Comparison of ENCODE assay signal across 10 cellular contexts in the genomic region with DNA sequence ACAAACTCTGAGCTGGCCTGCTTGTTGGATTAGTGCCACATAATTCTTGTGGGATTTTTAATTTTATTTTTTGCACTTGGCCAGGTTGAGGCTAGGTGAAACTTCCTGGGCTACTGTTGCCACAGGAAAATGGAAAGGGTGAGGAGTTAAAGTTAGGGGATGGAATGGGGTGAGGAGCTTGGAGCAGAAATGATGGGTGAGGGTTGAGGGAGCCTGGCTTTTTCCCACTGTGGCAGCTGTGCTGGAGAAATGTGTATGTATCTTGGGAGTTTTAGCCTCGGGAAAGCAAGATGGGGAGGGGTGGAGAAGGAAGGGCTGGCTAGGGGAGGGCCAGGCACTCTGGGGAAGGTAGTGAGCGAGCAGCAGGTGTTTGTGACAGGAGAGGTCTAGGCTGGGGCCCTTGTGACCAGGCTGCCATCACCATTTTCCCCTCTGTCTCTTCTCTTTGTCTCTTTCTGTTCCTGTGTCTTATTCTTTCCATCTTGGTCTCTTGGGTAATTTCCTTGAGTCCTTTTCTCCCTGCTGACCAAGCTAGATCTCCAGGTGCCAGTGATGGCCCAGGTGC. TPM values are rescaled to one million over a fixed set of nuclear protein-coding genes. Genes with fewer than 3 reads are reported as not detected.
A peak's percentile ranks its signal among the peaks of the same experiment; 100 is the strongest.
DNase-seq lines count a peak whose midpoint lies in the region; ATAC-seq, FAIRE-seq and TF ChIP-seq lines count a peak whose summit lies in the region.
"Had no signal": no experiment of that assay in that cellular context is flagged by ENCODE, and none has a peak within 500 bp of the region (broad histone marks: within the 10 kb centered on the region; RNA-seq: fewer than 3 reads in every experiment).

No MANE protein-coding gene starts in this region.

- H3K4me1 ChIP-seq in keratinocyte (ENCODE audit: control insufficient read depth, extremely low read depth, insufficient read depth, low read length) (peaks cover 10% of the 10 kb centered on the region), subcutaneous abdominal adipose tissue (ENCODE audit: control insufficient read depth in 5 of 5, insufficient read depth in 5 of 5, low read length in 5 of 5) (peaks cover 5 to 33% (median 23%) of the 10 kb centered on the region in 5 donors), Peyer's patch (peaks cover 0 to 15% (median 11%) of the 10 kb centered on the region in 4 donors)
- H3K4me1 ChIP-seq: SJCRH30 had no signal

- no peaks in the 10 kb centered on the region for H3K9me3 Mint-ChIP-seq in activated naive CD4-positive, alpha-beta T cell treated with anti-CD3 and anti-CD28 coated beads, Interleukin-2, amount 10 ng/mL, durations not matched to agents 7 days and 5 days
- H3K9me3 Mint-ChIP-seq in activated T-helper 1 cell treated with anti-CD3 and anti-CD28 coated beads, Interleukin-12 subunit alpha, Interleukin-12 subunit beta, Interleukin-2, Interleukin-4 antibody, amounts not matched to agents 30 ng/mL and 10 ng/mL and 1 ng/mL, durations not matched to agents 14 hours and 24 hours and 36 hours = no peaks in the 10 kb centered on the region

- no peak overlapping the region for H3K27ac ChIP-seq in keratinocyte (ENCODE audit: control insufficient read depth, insufficient read depth, low read length)
- H3K27ac ChIP-seq in subcutaneous abdominal adipose tissue (ENCODE audit: low read depth, low read length) = peak overlapping the region; percentile 97
- H3K27ac ChIP-seq in Peyer's patch = peak overlapping the region in 1 of 4 donors; percentile 96
- H3K27ac ChIP-seq: SJCRH30 had no signal

- peak overlapping the region in 2 of 3 experiments; percentile 97 to 100 for H3K4me3 ChIP-seq in keratinocyte (ENCODE audit: control insufficient read depth in 2 of 3, extremely low read depth in 1 of 3, insufficient read depth in 2 of 3, low read depth in 1 of 3, low read length in 3 of 3)
- H3K4me3 ChIP-seq in subcutaneous abdominal adipose tissue (ENCODE audit: low read depth in 1 of 5, low read length in 5 of 5) = peak overlapping the region in 1 of 5 donors; percentile 94
- peak overlapping the region in 1 of 4 donors; percentile 96 for H3K4me3 ChIP-seq in Peyer's patch

- H3K4me1 Mint-ChIP-seq in activated naive CD4-positive, alpha-beta T cell treated with anti-CD3 and anti-CD28 coated beads, Interleukin-2, amount 10 ng/mL, durations not matched to agents 7 days and 5 days = peaks cover 26% of the 10 kb centered on the region
- H3K4me1 Mint-ChIP-seq in activated T-helper 1 cell treated with anti-CD3 and anti-CD28 coated beads, Interleukin-12 subunit alpha, Interleukin-12 subunit beta, Interleukin-2, Interleukin-4 antibody, amounts not matched to agents 30 ng/mL and 10 ng/mL and 1 ng/mL, durations not matched to agents 14 hours and 24 hours and 36 hours (ENCODE audit: low read depth) = peaks cover 22% of the 10 kb centered on the region

- H3K27ac Mint-ChIP-seq in activated naive CD4-positive, alpha-beta T cell treated with anti-CD3 and anti-CD28 coated beads, Interleukin-2, amount 10 ng/mL, durations not matched to agents 7 days and 5 days = peak overlapping the region; percentile 62
- H3K27ac Mint-ChIP-seq in activated T-helper 1 cell treated with anti-CD3 and anti-CD28 coated beads, Interleukin-12 subunit alpha, Interleukin-12 subunit beta, Interleukin-2, Interleukin-4 antibody, amounts not matched to agents 30 ng/mL and 10 ng/mL and 1 ng/mL, durations not matched to agents 14 hours and 24 hours and 36 hours = peak overlapping the region; percentile 94

- H3K9ac ChIP-seq in keratinocyte (ENCODE audit: control insufficient read depth, extremely low read depth, insufficient read depth, low read length) = peak overlapping the region; percentile 99
- peak overlapping the region in 4 of 5 donors; percentile 11 to 94 (median 38) for H3K9ac ChIP-seq in subcutaneous abdominal adipose tissue (ENCODE audit: low read length in 5 of 5)

- CTCF ChIA-PET in activated naive CD4-positive, alpha-beta T cell treated with anti-CD3 and anti-CD28 coated beads, Interleukin-2, amount 10 ng/mL, durations not matched to agents 7 days and 5 days (lab: Charles Lee) = interaction anchor here (1.5 to 1.8 kb wide), 2 partner anchors 17 to 57 kb away, joined by 7 to 9 read pairs; no protein-coding TSS in a partner anchor

- H3K9me1 ChIP-seq in keratinocyte (ENCODE audit: control insufficient read depth, extremely low read depth, insufficient read depth, low read length) = no peaks in the 10 kb centered on the region

- H3K27me3 ChIP-seq in keratinocyte (ENCODE audit: control insufficient read depth, extremely low read depth, insufficient read depth, low read length) (no peaks in the 10 kb centered on the region), subcutaneous abdominal adipose tissue (ENCODE audit: control insufficient read depth in 5 of 5, insufficient read depth in 4 of 5, low read length in 5 of 5) (no peaks in the 10 kb centered on the region), Peyer's patch (no peaks in the 10 kb centered on the region)
- H3K27me3 ChIP-seq: SJCRH30 had no signal

- TF ChIP-seq CTCF in keratinocyte (optimal IDR thresholded peaks at IDR 0.05 in 1 of 3, IDR thresholded peaks at IDR 0.05 in 1 of 3, conservative IDR thresholded peaks at IDR 0.05 in 1 of 3; ENCODE audit: extremely low read depth in 1 of 3, insufficient read depth in 2 of 3, low read length in 3 of 3) (no peak), Peyer's patch (IDR thresholded peaks at IDR 0.05) (no peak)

- peaks cover 30% of the 10 kb centered on the region for H3K36me3 Mint-ChIP-seq in activated naive CD4-positive, alpha-beta T cell treated with anti-CD3 and anti-CD28 coated beads, Interleukin-2, amount 10 ng/mL, durations not matched to agents 7 days and 5 days
- peaks cover 23% of the 10 kb centered on the region for H3K36me3 Mint-ChIP-seq in activated T-helper 1 cell treated with anti-CD3 and anti-CD28 coated beads, Interleukin-12 subunit alpha, Interleukin-12 subunit beta, Interleukin-2, Interleukin-4 antibody, amounts not matched to agents 30 ng/mL and 10 ng/mL and 1 ng/mL, durations not matched to agents 14 hours and 24 hours and 36 hours (ENCODE audit: low read depth)

- no peak overlapping the region for H2AFZ ChIP-seq in keratinocyte (ENCODE audit: control insufficient read depth, low read length)

- intact Hi-C loops in activated T-helper 1 cell treated with anti-CD3 and anti-CD28 coated beads, Interleukin-12 subunit alpha, Interleukin-12 subunit beta, Interleukin-2, Interleukin-4 antibody, amounts not matched to agents 30 ng/mL and 10 ng/mL and 1 ng/mL, durations not matched to agents 14 hours and 24 hours and 36 hours (cut with micrococcal nuclease) = loop anchor here (5.0 kb wide), 2 partner anchors 227 to 407 kb away; a partner anchor contains a TSS

- no peak for ATAC-seq in HG03039 (IDR thresholded peaks at IDR 0.05; ENCODE audit: unreplicated experiment)

- DNase-seq in activated naive CD4-positive, alpha-beta T cell treated with anti-CD3 and anti-CD28 coated beads, Interleukin-2, amount 10 ng/mL, durations not matched to agents 7 days and 5 days = no peak
- no peak for DNase-seq in activated naive CD4-positive, alpha-beta T cell (lab: John Stamatoyannopoulos, UW)
- no peak for DNase-seq in activated T-helper 1 cell treated with anti-CD3 and anti-CD28 coated beads, Interleukin-12 subunit alpha, Interleukin-12 subunit beta, Interleukin-2, Interleukin-4 antibody, amounts not matched to agents 30 ng/mL and 10 ng/mL and 1 ng/mL, durations not matched to agents 14 hours and 24 hours and 36 hours (ENCODE audit: low spot score)
- no peak for DNase-seq in keratinocyte (ENCODE audit: low read depth, low spot score)
- DNase-seq in NK-92 (lab: John Stamatoyannopoulos, UW; ENCODE audit: unreplicated experiment) = no peak
- DNase-seq in Peyer's patch = no peak
- DNase-seq: DMS153, SJCRH30 had no signal

- H3K79me2 ChIP-seq in keratinocyte (ENCODE audit: control insufficient read depth, insufficient read depth, low read length) = peaks cover 34% of the 10 kb centered on the region

- H3K9me3 ChIP-seq in keratinocyte (ENCODE audit: control insufficient read depth, low read depth, low read length) (no peaks in the 10 kb centered on the region), subcutaneous abdominal adipose tissue (ENCODE audit: control insufficient read depth in 5 of 5, low read length in 5 of 5) (no peaks in the 10 kb centered on the region), Peyer's patch (no peaks in the 10 kb centered on the region)
- H3K9me3 ChIP-seq: SJCRH30 had no signal

- dilution Hi-C loops in keratinocyte (cut with MboI; ENCODE audit: extremely low pct_ligation_motif_present, low sequenced_read_pairs) = no loop called here

- peak overlapping the region; percentile 98 for H3K4me3 Mint-ChIP-seq in activated naive CD4-positive, alpha-beta T cell treated with anti-CD3 and anti-CD28 coated beads, Interleukin-2, amount 10 ng/mL, durations not matched to agents 7 days and 5 days
- peak overlapping the region; percentile 94 for H3K4me3 Mint-ChIP-seq in activated T-helper 1 cell treated with anti-CD3 and anti-CD28 coated beads, Interleukin-12 subunit alpha, Interleukin-12 subunit beta, Interleukin-2, Interleukin-4 antibody, amounts not matched to agents 30 ng/mL and 10 ng/mL and 1 ng/mL, durations not matched to agents 14 hours and 24 hours and 36 hours

- H4K20me1 ChIP-seq in keratinocyte (ENCODE audit: control insufficient read depth, extremely low read depth, insufficient read depth, low read length) = no peaks in the 10 kb centered on the region

- no peak for FAIRE-seq in keratinocyte (lab: Jason Lieb, UNC)

- H3K4me2 ChIP-seq in keratinocyte (ENCODE audit: control insufficient read depth, extremely low read depth, insufficient read depth, low read depth, low read length) = peak overlapping the region; percentile 87

- H3K36me3 ChIP-seq in keratinocyte (ENCODE audit: control insufficient read depth in 2 of 2, extremely low read depth in 1 of 2, insufficient read depth in 2 of 2, low read length in 2 of 2) (peaks cover 9 to 23% of the 10 kb centered on the region in 2 experiments), subcutaneous abdominal adipose tissue (ENCODE audit: control insufficient read depth in 5 of 5, insufficient read depth in 5 of 5, low read length in 5 of 5) (peaks cover 0 to 43% (median 38%) of the 10 kb centered on the region in 5 donors), Peyer's patch (peaks cover 0 to 44% (median 0%) of the 10 kb centered on the region in 3 donors)

- H3K27me3 Mint-ChIP-seq in activated naive CD4-positive, alpha-beta T cell treated with anti-CD3 and anti-CD28 coated beads, Interleukin-2, amount 10 ng/mL, durations not matched to agents 7 days and 5 days = peaks cover 4% of the 10 kb centered on the region
- no peaks in the 10 kb centered on the region for H3K27me3 Mint-ChIP-seq in activated T-helper 1 cell treated with anti-CD3 and anti-CD28 coated beads, Interleukin-12 subunit alpha, Interleukin-12 subunit beta, Interleukin-2, Interleukin-4 antibody, amounts not matched to agents 30 ng/mL and 10 ng/mL and 1 ng/mL, durations not matched to agents 14 hours and 24 hours and 36 hours (ENCODE audit: insufficient read depth)

- no peak for TF ChIP-seq POLR2A in Peyer's patch (IDR thresholded peaks at IDR 0.05)

RNA-seq across cellular contexts. Expression of a gene that starts 2.0 kb away (rescaled TPM):
- total RNA-seq in activated T-helper 1 cell treated with anti-CD3 and anti-CD28 coated beads, Interleukin-12 subunit alpha, Interleukin-12 subunit beta, Interleukin-2, Interleukin-4 antibody, amounts not matched to agents 30 ng/mL and 10 ng/mL and 1 ng/mL, durations not matched to agents 14 hours and 24 hours and 36 hours = 26.9 and 27.3 TPM in 2 replicates
- polyA plus RNA-seq in keratinocyte = 7.3 to 11.4 TPM (median 10.9 TPM) in 3 replicates
- polyA plus RNA-seq in keratinocyte (2011; ENCODE audit: low read depth) = 4.7 TPM
- 5.7 and 7.7 TPM in 2 replicates for polyA plus RNA-seq in keratinocyte (2011; cell fraction: cytosol; rRNA removed)
- polyA plus RNA-seq in keratinocyte (2011; cell fraction: nucleus; rRNA removed) = 16.5 and 20.4 TPM in 2 replicates
- polyA plus RNA-seq in keratinocyte (2012; ENCODE audit: low replicate concordance) = 8.8 and 10.5 TPM in 2 replicates
- 21.9 to 58.5 TPM (median 28.3 TPM) in 3 replicates for polyA minus RNA-seq in keratinocyte
- 24.4 TPM for polyA minus RNA-seq in keratinocyte (2011; cell fraction: cytosol; rRNA and poly(A)+ RNA removed)
- 28.9 and 29.3 TPM in 2 replicates for polyA minus RNA-seq in keratinocyte (2011; cell fraction: nucleus; rRNA and poly(A)+ RNA removed)
- total RNA-seq in Peyer's patch = 10 to 100 TPM; 30.5 to 53.5 (median 38.5) TPM

RNA-seq across cellular contexts. Expression of a gene that starts 29.6 kb away (rescaled TPM):
- total RNA-seq in activated T-helper 1 cell treated with anti-CD3 and anti-CD28 coated beads, Interleukin-12 subunit alpha, Interleukin-12 subunit beta, Interleukin-2, Interleukin-4 antibody, amounts not matched to agents 30 ng/mL and 10 ng/mL and 1 ng/mL, durations not matched to agents 14 hours and 24 hours and 36 hours = 276 and 285 TPM in 2 replicates
- polyA plus RNA-seq in keratinocyte = 195 to 223 TPM (median 219 TPM) in 3 replicates
- 83.5 TPM for polyA plus RNA-seq in keratinocyte (2011; ENCODE audit: low read depth)
- polyA plus RNA-seq in keratinocyte (2011; cell fraction: cytosol; rRNA removed) = 161 and 185 TPM in 2 replicates
- polyA plus RNA-seq in keratinocyte (2011; cell fraction: nucleus; rRNA removed) = 161 and 166 TPM in 2 replicates
- polyA plus RNA-seq in keratinocyte (2012; ENCODE audit: low replicate concordance) = 117 and 196 TPM in 2 replicates
- polyA minus RNA-seq in keratinocyte = 114 to 164 TPM (median 164 TPM) in 3 replicates
- polyA minus RNA-seq in keratinocyte (2011; cell fraction: cytosol; rRNA and poly(A)+ RNA removed) = 98.0 TPM
- 34.0 and 55.1 TPM in 2 replicates for polyA minus RNA-seq in keratinocyte (2011; cell fraction: nucleus; rRNA and poly(A)+ RNA removed)
- 100 to 1,000 TPM in 2 of 4 donors, 10 to 100 TPM in 2; 84.6 to 153 (median 103) TPM for total RNA-seq in Peyer's patch

RNA-seq across cellular contexts. Expression of a gene that starts 43.1 kb away (rescaled TPM):
- 52.4 and 54.7 TPM in 2 replicates for total RNA-seq in activated T-helper 1 cell treated with anti-CD3 and anti-CD28 coated beads, Interleukin-12 subunit alpha, Interleukin-12 subunit beta, Interleukin-2, Interleukin-4 antibody, amounts not matched to agents 30 ng/mL and 10 ng/mL and 1 ng/mL, durations not matched to agents 14 hours and 24 hours and 36 hours
- polyA plus RNA-seq in keratinocyte = 40.9 to 61.0 TPM (median 58.1 TPM) in 3 replicates
- polyA plus RNA-seq in keratinocyte (2011; ENCODE audit: low read depth) = 22.9 TPM
- polyA plus RNA-seq in keratinocyte (2011; cell fraction: cytosol; rRNA removed) = 34.5 and 38.4 TPM in 2 replicates
- 64.3 and 69.3 TPM in 2 replicates for polyA plus RNA-seq in keratinocyte (2011; cell fraction: nucleus; rRNA removed)
- 30.6 and 33.6 TPM in 2 replicates for polyA plus RNA-seq in keratinocyte (2012; ENCODE audit: low replicate concordance)
- polyA minus RNA-seq in keratinocyte = 76.7 to 92.6 TPM (median 91.5 TPM) in 3 replicates
- polyA minus RNA-seq in keratinocyte (2011; cell fraction: cytosol; rRNA and poly(A)+ RNA removed) = 62.7 TPM
- polyA minus RNA-seq in keratinocyte (2011; cell fraction: nucleus; rRNA and poly(A)+ RNA removed) = 49.9 and 61.5 TPM in 2 replicates
- 100 to 1,000 TPM in 1 of 4 donors, 10 to 100 TPM in 3; 68.0 to 147 (median 83.7) TPM for total RNA-seq in Peyer's patch
